ENCODE assay signal across 8 cellular contexts in the genomic region with DNA sequence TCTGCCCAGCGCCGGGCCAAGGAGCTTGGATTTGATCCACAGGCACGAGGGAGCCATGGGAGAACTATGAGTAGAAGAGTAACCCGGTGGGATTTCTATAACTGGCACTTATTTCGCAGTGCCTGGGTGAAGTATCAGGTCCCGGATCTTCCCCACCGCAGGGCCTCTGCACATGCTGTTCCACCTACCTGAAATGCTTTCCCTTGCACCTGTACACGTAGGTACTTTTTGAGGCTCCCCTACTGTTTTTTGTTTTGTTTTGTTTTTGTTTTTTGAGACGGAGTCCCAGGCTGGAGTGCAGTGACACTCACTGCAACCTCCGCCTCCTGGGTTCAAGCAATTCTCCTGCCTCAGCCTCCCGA. TPM values are rescaled to one million over a fixed set of nuclear protein-coding genes. Genes with fewer than 3 reads are reported as not detected.
DNase-seq lines count a peak whose midpoint lies in the region; ATAC-seq and TF ChIP-seq lines count a peak whose summit lies in the region.

No MANE protein-coding gene starts in this region.

- peak overlapping the region; percentile 25 for H3K4me2 ChIP-seq in neuronal stem cell (ENCODE audit: insufficient read depth, low read length, poor library complexity, severe bottlenecking)

- no peaks in the 10 kb centered on the region for H3K36me3 Mint-ChIP-seq in CD14-positive monocyte

- peaks cover 59 to 77% (median 60%) of the 10 kb centered on the region in 3 donors for H3K27me3 Mint-ChIP-seq in CD14-positive monocyte (ENCODE audit: low read depth in 3 of 3)

- H3K27me3 ChIP-seq in colonic mucosa (peaks cover 18% of the 10 kb centered on the region), neuronal stem cell (ENCODE audit: control insufficient read depth in 3 of 3, insufficient read depth in 3 of 3, low read depth in 1 of 3, low read length in 3 of 3) (peaks cover 5 to 40% (median 29%) of the 10 kb centered on the region in 3 experiments)

- peak overlapping the region; percentile 37 to 87 for H3K4me3 Mint-ChIP-seq in CD14-positive monocyte

- DNase-seq in CD14-positive monocyte (ENCODE audit: low spot score) (no peak), colonic mucosa (no peak), neuronal stem cell (ENCODE audit: low spot score) (no peak), amygdala (lab: John Stamatoyannopoulos, UW) (no peak)
- DNase-seq in Jurkat, Clone E6-1 (ENCODE audit: low read depth, low spot score), result no peak

- H3K9me3 ChIP-seq in colonic mucosa, result no peaks in the 10 kb centered on the region
- no peaks in the 10 kb centered on the region for H3K9me3 ChIP-seq in neuronal stem cell (replicated peaks in 1 of 2; ENCODE audit: control insufficient read depth in 2 of 2, insufficient read depth in 1 of 2, low read depth in 1 of 2, low read length in 2 of 2)

- WGBS in neuronal stem cell (ENCODE audit: extremely low coverage in 2 of 2, insufficient read length in 2 of 2, insufficient replicate concordance in 1 of 2), 2 donors, result no CpG with 5 or more reads among the region's 11 CpGs

- no peak overlapping the region for H3K27ac Mint-ChIP-seq in CD14-positive monocyte

- H3K4me3 ChIP-seq in Jurkat, Clone E6-1 (ENCODE audit: low read length), result peak overlapping the region; percentile 53
- H3K4me3 ChIP-seq in colonic mucosa (peak overlapping the region; percentile 29), neuronal stem cell (ENCODE audit: low read length in 2 of 2) (no peak overlapping the region)

- H2BK15ac ChIP-seq in neuronal stem cell (ENCODE audit: low read length), result no peak overlapping the region

- peaks cover 9% of the 10 kb centered on the region for H3K4me1 Mint-ChIP-seq in CD14-positive monocyte

- no peak overlapping the region for H3K14ac ChIP-seq in neuronal stem cell (ENCODE audit: low read length)

- H3K36me3 ChIP-seq in colonic mucosa (no peaks in the 10 kb centered on the region), neuronal stem cell (replicated peaks in 1 of 2; ENCODE audit: control insufficient read depth in 2 of 2, insufficient read depth in 2 of 2, low read length in 2 of 2) (no peaks in the 10 kb centered on the region)

- no peak overlapping the region for H4K91ac ChIP-seq in neuronal stem cell (ENCODE audit: low read depth, low read length, poor library complexity)

- H3K4me1 ChIP-seq in colonic mucosa (peaks cover 3% of the 10 kb centered on the region), neuronal stem cell (ENCODE audit: control insufficient read depth in 2 of 2, insufficient read depth in 1 of 2, low read depth in 1 of 2, low read length in 2 of 2) (peaks cover 4 to 6% of the 10 kb centered on the region in 2 donors)

- H3K27ac ChIP-seq in colonic mucosa, result no peak overlapping the region
- H3K27ac ChIP-seq in neuronal stem cell (replicated peaks; ENCODE audit: low read length), result no peak overlapping the region

- H2BK5ac ChIP-seq in neuronal stem cell (ENCODE audit: low read length), result no peak overlapping the region

- TF ChIP-seq CTCF in CD14-positive monocyte (IDR thresholded peaks at IDR 0.05) (no peak), colonic mucosa (IDR thresholded peaks at IDR 0.05) (no peak)

- no peak overlapping the region for H4K8ac ChIP-seq in neuronal stem cell (ENCODE audit: low read depth, low read length)

- ATAC-seq in GM21619 (IDR thresholded peaks at IDR 0.05; ENCODE audit: unreplicated experiment), result no peak
- no peak for ATAC-seq in HG02642 (IDR thresholded peaks at IDR 0.05; ENCODE audit: poor library complexity, unreplicated experiment)
- no peak for ATAC-seq in HG03139 (IDR thresholded peaks at IDR 0.05; ENCODE audit: unreplicated experiment)

- intact Hi-C loops in CD14-positive monocyte (cut with micrococcal nuclease), result no loop called here
- intact Hi-C loops in colonic mucosa (cut with DNase I), result no loop called here

- no peak overlapping the region for H3K4ac ChIP-seq in neuronal stem cell (ENCODE audit: low read length)

- no peak overlapping the region for H3K18ac ChIP-seq in neuronal stem cell (ENCODE audit: low read length)

- peak overlapping the region; percentile 86 for H2AFZ ChIP-seq in neuronal stem cell (ENCODE audit: low read length)

- H2BK12ac ChIP-seq in neuronal stem cell (ENCODE audit: low read length), result no peak overlapping the region

- H3K79me1 ChIP-seq in neuronal stem cell (ENCODE audit: low read depth, low read length), result no peaks in the 10 kb centered on the region

- H2BK120ac ChIP-seq in neuronal stem cell (ENCODE audit: low read depth, low read length), result no peak overlapping the region

- H3K9ac ChIP-seq in colonic mucosa (ENCODE audit: low read depth in 2 of 2, low read length in 2 of 2) (peak overlapping the region in 1 of 2 donors; percentile 2), neuronal stem cell (ENCODE audit: low read depth, low read length, poor library complexity) (no peak overlapping the region)

- peaks cover 0 to 16% (median 3%) of the 10 kb centered on the region in 7 donors for H3K9me3 Mint-ChIP-seq in CD14-positive monocyte

- no peak overlapping the region for H2AK5ac ChIP-seq in neuronal stem cell (ENCODE audit: low read depth, low read length)

- H3K23ac ChIP-seq in neuronal stem cell (ENCODE audit: low read depth, low read length, poor library complexity), result no peak overlapping the region

RNA-seq across cellular contexts. Expression of gene KANK3, which starts 0.4 kb away (rescaled TPM):
- polyA plus RNA-seq in CD14-positive monocyte, result not detected
- polyA plus RNA-seq in Jurkat, Clone E6-1 (2012; ENCODE audit: insufficient read depth, insufficient read length), result 1.7 TPM
- total RNA-seq in colonic mucosa, result 1 to 10 TPM; 1.7 to 2.7 TPM
- polyA plus RNA-seq in neuronal stem cell (2013, experiment 1 of 2), result 0.50 TPM
- 0.57 TPM for polyA plus RNA-seq in neuronal stem cell (2013, experiment 2 of 2)

RNA-seq across cellular contexts. Expression of gene ANGPTL4, which starts 20.5 kb away (rescaled TPM):
- polyA plus RNA-seq in CD14-positive monocyte, result not detected
- polyA plus RNA-seq in Jurkat, Clone E6-1 (2012; ENCODE audit: insufficient read depth, insufficient read length), result 1.4 TPM
- 1 to 10 TPM; 7.7 to 8.1 TPM for total RNA-seq in colonic mucosa
- polyA plus RNA-seq in neuronal stem cell (2013, experiment 1 of 2), result 2.7 TPM
- 3.0 TPM for polyA plus RNA-seq in neuronal stem cell (2013, experiment 2 of 2)

RNA-seq across cellular contexts. Expression of gene RPS28, which starts 22.2 kb away (rescaled TPM):
- 1,000 to 10,000 TPM in 1 of 2 donors, 100 to 1,000 TPM in 1; 984 to 1,104 TPM for polyA plus RNA-seq in CD14-positive monocyte
- polyA plus RNA-seq in Jurkat, Clone E6-1 (2012; ENCODE audit: insufficient read depth, insufficient read length), result 1,014 TPM
- total RNA-seq in colonic mucosa, result 1,000 to 10,000 TPM; 1,587 to 1,854 TPM
- polyA plus RNA-seq in neuronal stem cell (2013, experiment 1 of 2), result 2,413 TPM
- 2,325 TPM for polyA plus RNA-seq in neuronal stem cell (2013, experiment 2 of 2)

RNA-seq across cellular contexts. Expression of gene NDUFA7, which starts 22.3 kb away (rescaled TPM):
- polyA plus RNA-seq in CD14-positive monocyte, result 100 to 1,000 TPM; 133 to 153 TPM
- 195 TPM for polyA plus RNA-seq in Jurkat, Clone E6-1 (2012; ENCODE audit: insufficient read depth, insufficient read length)
- 10 to 100 TPM; 57.4 to 58.3 TPM for total RNA-seq in colonic mucosa
- 187 TPM for polyA plus RNA-seq in neuronal stem cell (2013, experiment 1 of 2)
- polyA plus RNA-seq in neuronal stem cell (2013, experiment 2 of 2), result 184 TPM

RNA-seq across cellular contexts. Expression of gene CD320, which starts 35.3 kb away (rescaled TPM):
- polyA plus RNA-seq in CD14-positive monocyte, result 1 to 10 TPM in 1 of 2 donors, under 1 TPM in 1; 0.72 to 1.0 TPM
- polyA plus RNA-seq in Jurkat, Clone E6-1 (2012; ENCODE audit: insufficient read depth, insufficient read length), result 63.5 TPM
- 100 to 1,000 TPM in 1 of 2 donors, 10 to 100 TPM in 1; 34.1 to 154 TPM for total RNA-seq in colonic mucosa
- polyA plus RNA-seq in neuronal stem cell (2013, experiment 1 of 2), result 28.0 TPM
- polyA plus RNA-seq in neuronal stem cell (2013, experiment 2 of 2), result 26.3 TPM

Comparison
In these comparisons a context has a peak if more than half of its experiments do, and no peak if none do; other contexts are left out.
1. H3K4me3 ChIP-seq: peak in Jurkat, Clone E6-1 (single experiment) and colonic mucosa (single experiment); none in neuronal stem cell (0 of 2).